ENCODE assay signal across 19 cellular contexts in genomic region chr15:100120111-100120510, GRCh38.
DNase-seq lines count a peak whose midpoint lies in the region; ATAC-seq and TF ChIP-seq lines count a peak whose summit lies in the region.
"Had no signal": no experiment of that assay in that cellular context is flagged by ENCODE, and none has a peak within 500 bp of the region (broad histone marks: within the 10 kb centered on the region; RNA-seq: fewer than 3 reads in every experiment).

No MANE protein-coding gene starts in this region.

- no peak overlapping the region for H3K4me3 Mint-ChIP-seq in CD4-positive, alpha-beta T cell
- H3K4me3 Mint-ChIP-seq: B cell; CD8-positive, alpha-beta T cell; HFFc6 had no signal

- POLR2A ChIA-PET in CD4-positive, alpha-beta T cell (lab: Charles Lee), result no interaction called here

- ATAC-seq in RWPE2 (ENCODE audit: low read depth) (no peak), GM21381 (IDR thresholded peaks at IDR 0.05; ENCODE audit: unreplicated experiment) (no peak), foreskin keratinocyte (no peak)
- no peak for ATAC-seq in CD4-positive, alpha-beta T cell (ENCODE audit: poor library complexity)
- ATAC-seq: CD8-positive, alpha-beta T cell had no signal

- H3K27me3 ChIP-seq in RWPE2 (ENCODE audit: insufficient read depth, poor library complexity, severe bottlenecking), result no peaks in the 10 kb centered on the region
- no peaks in the 10 kb centered on the region for H3K27me3 ChIP-seq in CD4-positive, alpha-beta T cell (ENCODE audit: control insufficient read depth, insufficient read depth, low read length)
- H3K27me3 ChIP-seq in foreskin keratinocyte, result no peaks in the 10 kb centered on the region

- H3K4me1 Mint-ChIP-seq in CD4-positive, alpha-beta T cell (ENCODE audit: low read depth), result no peaks in the 10 kb centered on the region
- H3K4me1 Mint-ChIP-seq: B cell had no signal

- H3K27ac Mint-ChIP-seq in CD4-positive, alpha-beta T cell, result no peak overlapping the region
- H3K27ac Mint-ChIP-seq: B cell; CD8-positive, alpha-beta T cell; HFFc6 had no signal

- CTCF ChIA-PET in CD4-positive, alpha-beta T cell (lab: Charles Lee), result no interaction called here

- peaks cover 11% of the 10 kb centered on the region for H3K9me3 Mint-ChIP-seq in CD4-positive, alpha-beta T cell

- DNase-seq in SIG-M5 treated with dmso at 0.1 percent for 504 hours (lab: John Stamatoyannopoulos, UW; ENCODE audit: unreplicated experiment), result peak; percentile 12
- DNase-seq in SIG-M5 (lab: John Stamatoyannopoulos, UW), result no peak
- DNase-seq in MV-4-11 (lab: John Stamatoyannopoulos, UW), result peak; percentile 12
- peak; percentile 8 for DNase-seq in RWPE2 (ENCODE audit: low spot score)
- no peak for DNase-seq in CD4-positive, alpha-beta T cell
- DNase-seq in EL, result no peak
- no peak for DNase-seq in foreskin keratinocyte
- DNase-seq: 8988T; ACHN; CD8-positive, alpha-beta T cell; COR-L47; DMS153; DMS79 treated with DMSO at 0.1 percent for 48 hours; GF-D8; HCEC 1CT; HFFc6 had no signal

- no peak for TF ChIP-seq CTCF in RWPE2 (IDR thresholded peaks at IDR 0.05; ENCODE audit: poor library complexity, severe bottlenecking)
- TF ChIP-seq CTCF in CD4-positive, alpha-beta T cell (IDR thresholded peaks at IDR 0.05), result no peak
- no peak for TF ChIP-seq CTCF in foreskin keratinocyte (conservative IDR thresholded peaks at IDR 0.05)

- no peaks in the 10 kb centered on the region for H3K27me3 Mint-ChIP-seq in CD4-positive, alpha-beta T cell
- H3K27me3 Mint-ChIP-seq: B cell had no signal

- no peak overlapping the region for H3K27ac ChIP-seq in RWPE2 (ENCODE audit: poor library complexity, severe bottlenecking)
- H3K27ac ChIP-seq in CD4-positive, alpha-beta T cell (ENCODE audit: low read depth, low read length), result no peak overlapping the region
- no peak overlapping the region for H3K27ac ChIP-seq in foreskin keratinocyte
- H3K27ac ChIP-seq: C4-2B had no signal

- H3K9me3 ChIP-seq in RWPE2 (ENCODE audit: severe bottlenecking), result peaks cover 7% of the 10 kb centered on the region
- H3K9me3 ChIP-seq in CD4-positive, alpha-beta T cell (ENCODE audit: control insufficient read depth, low read length), result peaks cover 23% of the 10 kb centered on the region

- intact Hi-C loops in CD4-positive, alpha-beta T cell (cut with DNase I, micrococcal nuclease), result no loop called here

- H3K4me3 ChIP-seq in RWPE2 (ENCODE audit: severe bottlenecking), result no peak overlapping the region

- peaks cover 68% of the 10 kb centered on the region for H3K36me3 Mint-ChIP-seq in CD4-positive, alpha-beta T cell (ENCODE audit: low read depth)

- H3K4me1 ChIP-seq in RWPE2 (ENCODE audit: insufficient read depth, poor library complexity, severe bottlenecking) (no peaks in the 10 kb centered on the region), foreskin keratinocyte (no peaks in the 10 kb centered on the region)

- H3K36me3 ChIP-seq in RWPE2 (ENCODE audit: low read depth), result no peaks in the 10 kb centered on the region

Comparison
In these comparisons a context has a peak if more than half of its experiments do, and no peak if none do; other contexts are left out.
1. DNase-seq: peak in SIG-M5 treated with dmso at 0.1 percent for 504 hours (single experiment), MV-4-11 (single experiment) and RWPE2 (single experiment); none in SIG-M5 (single experiment), CD4-positive, alpha-beta T cell (0 of 10), EL (single experiment) and foreskin keratinocyte (0 of 2).